16 cellular contexts compared by ENCODE assay signal in genomic region chr12:82931349-82932116, GRCh38.
A peak's percentile ranks its signal among the peaks of the same experiment; 100 is the strongest.
DNase-seq lines count a peak whose midpoint lies in the region; ATAC-seq and TF ChIP-seq lines count a peak whose summit lies in the region.
"Had no signal": no experiment of that assay in that cellular context is flagged by ENCODE, and none has a peak within 500 bp of the region (broad histone marks: within the 10 kb centered on the region; RNA-seq: fewer than 3 reads in every experiment).

No MANE protein-coding gene starts in this region.

- TF ChIP-seq POLR2A in esophagus squamous epithelium (IDR thresholded peaks at IDR 0.05) (no peak), spleen (IDR thresholded peaks at IDR 0.05) (no peak)

- intact Hi-C loops in esophagus squamous epithelium (cut with DNase I), result no loop called here
- intact Hi-C loops in spleen (cut with DNase I; ENCODE audit: low total_unique reads), result no loop called here

- H3K36me3 ChIP-seq in adipocyte (ENCODE audit: control insufficient read depth, insufficient read depth, low read length, severe bottlenecking), result no peaks in the 10 kb centered on the region
- peaks cover 0 to 3% (median 0%) of the 10 kb centered on the region in 3 donors for H3K36me3 ChIP-seq in esophagus squamous epithelium
- H3K36me3 ChIP-seq in spleen, result no peaks in the 10 kb centered on the region
- H3K36me3 ChIP-seq: left lung, vagina had no signal

- peak; percentile 58 for DNase-seq in ELF-1 (ENCODE audit: low read depth, low spot score)
- DNase-seq in adipocyte (ENCODE audit: low read depth), result peak; percentile 35
- DNase-seq in esophagus squamous epithelium (lab: John Stamatoyannopoulos, UW), result no peak
- DNase-seq in neural crest cell (ENCODE audit: low read depth, low spot score), result no peak
- no peak for DNase-seq in spleen
- DNase-seq in activated naive CD4-positive, alpha-beta T cell treated with anti-CD3 and anti-CD28 coated beads, Interleukin-2, amount 50 U/mL, for 16 hours, result no peak
- DNase-seq in 8988T, result no peak
- DNase-seq: activated effector memory CD4-positive, alpha-beta T cell treated with anti-CD3 and anti-CD28 coated beads, Interleukin-2, amount 50 U/mL, for 16 hours; COR-L47; dorsolateral prefrontal cortex; left lung; naive B cell; retina had no signal

- H3K36me3 Mint-ChIP-seq in neural crest cell (ENCODE audit: low read depth), result no peaks in the 10 kb centered on the region
- H3K36me3 Mint-ChIP-seq: naive B cell had no signal

- H3K9ac ChIP-seq in adipocyte (ENCODE audit: low read length), result no peak overlapping the region

- H3K27me3 Mint-ChIP-seq in neural crest cell (ENCODE audit: low read depth), result no peaks in the 10 kb centered on the region
- H3K27me3 Mint-ChIP-seq: naive B cell; stimulated activated naive CD8-positive, alpha-beta T cell treated with anti-CD3 and anti-CD28 coated beads, Interleukin-15, Interleukin-2, amounts not matched to agents 100 ng/mL and 50 ng/mL, for 24 hours had no signal

- no peaks in the 10 kb centered on the region for H3K27me3 ChIP-seq in adipocyte (replicated peaks; ENCODE audit: control insufficient read depth, insufficient read depth, low read length)
- no peaks in the 10 kb centered on the region for H3K27me3 ChIP-seq in esophagus squamous epithelium
- H3K27me3 ChIP-seq in spleen (replicated peaks in 1 of 7), result no peaks in the 10 kb centered on the region
- H3K27me3 ChIP-seq: dorsolateral prefrontal cortex, left lung, vagina had no signal

- ATAC-seq in HG03108 (IDR thresholded peaks at IDR 0.05; ENCODE audit: unreplicated experiment), result no peak
- ATAC-seq: left lung had no signal

- TF ChIP-seq CTCF in esophagus squamous epithelium (IDR thresholded peaks at IDR 0.05) (no peak), neural crest cell (conservative IDR thresholded peaks at IDR 0.05) (no peak), spleen (IDR thresholded peaks at IDR 0.05 in 8 of 11, conservative IDR thresholded peaks at IDR 0.05 in 3 of 11) (no peak)

- H3K4me1 Mint-ChIP-seq in neural crest cell, result peaks cover 6% of the 10 kb centered on the region
- H3K4me1 Mint-ChIP-seq: naive B cell had no signal

- no peaks in the 10 kb centered on the region for H3K9me3 Mint-ChIP-seq in neural crest cell
- H3K9me3 Mint-ChIP-seq: stimulated activated naive CD8-positive, alpha-beta T cell treated with anti-CD3 and anti-CD28 coated beads, Interleukin-15, Interleukin-2, amounts not matched to agents 100 ng/mL and 50 ng/mL, for 24 hours had no signal

- H3K27ac ChIP-seq in esophagus squamous epithelium, result peak overlapping the region in 3 of 4 donors; percentile 43 to 71 (median 66)
- no peak overlapping the region for H3K27ac ChIP-seq in spleen
- H3K27ac ChIP-seq: left lung, vagina had no signal

- H3K4me1 ChIP-seq in adipocyte (ENCODE audit: control insufficient read depth, insufficient read depth, low read length), result no peaks in the 10 kb centered on the region
- H3K4me1 ChIP-seq in esophagus squamous epithelium, result peaks cover 0 to 24% (median 0%) of the 10 kb centered on the region in 3 donors
- H3K4me1 ChIP-seq in spleen, result no peaks in the 10 kb centered on the region
- H3K4me1 ChIP-seq: left lung, vagina had no signal

- no peak overlapping the region for H3K4me3 Mint-ChIP-seq in neural crest cell
- H3K4me3 Mint-ChIP-seq: naive B cell; stimulated activated naive CD8-positive, alpha-beta T cell treated with anti-CD3 and anti-CD28 coated beads, Interleukin-15, Interleukin-2, amounts not matched to agents 100 ng/mL and 50 ng/mL, for 24 hours had no signal

- 53 to 78% methylated on average over 3 to 5 of the region's 5 CpGs for WGBS in esophagus squamous epithelium, 2 donors
- 87 to 90% (median 89%) methylated on average over 5 of the region's 5 CpGs for WGBS in spleen, 5 donors

- H3K27ac Mint-ChIP-seq in neural crest cell (ENCODE audit: unreplicated experiment), result peak overlapping the region; percentile 70
- H3K27ac Mint-ChIP-seq: stimulated activated naive CD8-positive, alpha-beta T cell treated with anti-CD3 and anti-CD28 coated beads, Interleukin-15, Interleukin-2, amounts not matched to agents 100 ng/mL and 50 ng/mL, for 24 hours had no signal

- H3K9me3 ChIP-seq in adipocyte (ENCODE audit: control insufficient read depth, low read length) (no peaks in the 10 kb centered on the region), esophagus squamous epithelium (no peaks in the 10 kb centered on the region), spleen (no peaks in the 10 kb centered on the region)
- H3K9me3 ChIP-seq: left lung, vagina had no signal

- H3K4me3 ChIP-seq in adipocyte (ENCODE audit: low read length) (no peak overlapping the region), esophagus squamous epithelium (no peak overlapping the region), spleen (no peak overlapping the region)
- H3K4me3 ChIP-seq: dorsolateral prefrontal cortex, left lung, vagina had no signal

Comparison
In these comparisons a context has a peak if more than half of its experiments do, and no peak if none do; other contexts are left out.
1. DNase-seq: peak in ELF-1 (single experiment) and adipocyte (single experiment); none in esophagus squamous epithelium (single experiment), neural crest cell (single experiment), spleen (single experiment), activated naive CD4-positive, alpha-beta T cell treated with anti-CD3 and anti-CD28 coated beads, Interleukin-2, amount 50 U/mL, for 16 hours (single experiment) and 8988T (single experiment).
2. H3K27ac ChIP-seq: peak in esophagus squamous epithelium (3 of 4); none in spleen (0 of 8).